Comparison of ENCODE assay signal across 8 cellular contexts in the genomic region with DNA sequence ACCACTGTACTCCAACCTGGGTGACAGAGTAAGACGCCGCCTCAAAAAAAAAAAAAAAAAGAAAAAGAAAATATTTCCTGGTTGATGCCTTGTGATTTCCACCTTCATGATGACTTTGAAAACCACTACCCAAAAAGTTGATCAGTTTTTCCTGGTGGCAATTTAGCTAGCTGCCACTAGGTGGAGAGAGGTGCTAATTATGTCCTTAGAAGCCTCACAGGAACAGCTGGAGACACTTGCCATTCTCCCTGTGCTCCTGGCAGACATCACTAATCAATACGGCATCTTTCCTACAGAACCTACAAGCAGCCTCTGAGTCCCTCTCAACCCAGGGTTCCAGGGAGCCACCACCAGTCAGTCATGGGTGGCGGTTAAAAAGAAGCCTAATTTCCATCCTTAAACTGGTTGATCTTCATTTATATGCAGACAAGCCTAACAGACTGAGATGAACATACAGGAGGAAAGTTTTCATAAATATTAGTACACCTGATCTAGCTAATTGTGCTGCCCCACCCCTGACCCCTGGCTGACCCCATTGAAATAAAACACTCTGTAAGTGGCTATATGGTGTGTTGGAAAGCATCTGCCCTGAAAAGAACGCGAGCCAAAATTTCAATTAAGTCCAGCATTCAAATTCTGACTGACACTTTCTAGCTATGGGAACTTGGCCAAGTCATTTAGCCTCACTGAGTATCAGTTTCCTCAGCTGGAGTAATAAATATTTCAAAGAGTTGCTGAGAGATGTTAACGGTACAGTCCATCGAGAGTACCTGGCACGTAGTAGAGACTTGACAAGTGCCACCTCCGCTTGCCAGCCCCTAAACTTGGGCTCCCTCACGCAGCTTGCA. TPM values are rescaled to one million over a fixed set of nuclear protein-coding genes. Genes with fewer than 3 reads are reported as not detected.
DNase-seq lines count a peak whose midpoint lies in the region; ATAC-seq, FAIRE-seq and TF ChIP-seq lines count a peak whose summit lies in the region.

No MANE protein-coding gene starts in this region.

- H3K4me1 ChIP-seq in left ventricle myocardium inferior (no peaks in the 10 kb centered on the region), uterus (no peaks in the 10 kb centered on the region), aorta (ENCODE audit: control insufficient read depth in 1 of 2, insufficient read depth in 2 of 2, low read length in 2 of 2) (peaks cover 0 to 2% of the 10 kb centered on the region in 2 donors)

- H3K9me3 ChIP-seq in left ventricle myocardium inferior (replicated peaks) = no peaks in the 10 kb centered on the region
- no peaks in the 10 kb centered on the region for H3K9me3 ChIP-seq in uterus
- no peaks in the 10 kb centered on the region for H3K9me3 ChIP-seq in aorta (ENCODE audit: control insufficient read depth, low read length)

- H3K4me3 ChIP-seq in left ventricle myocardium inferior = no peak overlapping the region
- H3K4me3 ChIP-seq in uterus = no peak overlapping the region
- H3K4me3 ChIP-seq in aorta (ENCODE audit: low read length in 2 of 2) = no peak overlapping the region

- no peak for TF ChIP-seq POLR2A in uterus (IDR thresholded peaks at IDR 0.05)

- WGBS in aorta, 2 donors = 88 to 89% methylated on average over 11 of the region's 11 CpGs

- DNase-seq in left ventricle myocardium inferior (no peak), left ventricle myocardium superior (no peak), NCI-H1092 (lab: John Stamatoyannopoulos, UW) (peak; percentile 93), T-helper 2 cell (peak in 4 of 5 experiments; percentile 8 to 61 (median 10)), midbrain (lab: John Stamatoyannopoulos, UW) (peak; percentile 2), uterus (no peak), aorta (no peak)

- ATAC-seq in left ventricle myocardium superior (no peak), aorta (ENCODE audit: low FRiP score) (no peak)

- FAIRE-seq in colon (lab: Jason Lieb, UNC) = peak; percentile 24

- TF ChIP-seq CTCF in left ventricle myocardium inferior (IDR thresholded peaks at IDR 0.05; ENCODE audit: borderline replicate concordance) (peak; percentile 68), uterus (IDR thresholded peaks at IDR 0.05) (peak; percentile 32 to 51 (median 38))

- no peaks in the 10 kb centered on the region for H3K36me3 ChIP-seq in left ventricle myocardium inferior
- no peaks in the 10 kb centered on the region for H3K36me3 ChIP-seq in uterus
- no peaks in the 10 kb centered on the region for H3K36me3 ChIP-seq in aorta (ENCODE audit: control insufficient read depth in 1 of 2, insufficient read depth in 2 of 2, low read length in 1 of 2)

- intact Hi-C loops in left ventricle myocardium inferior (cut with micrococcal nuclease) = no loop called here
- intact Hi-C loops in left ventricle myocardium superior (cut with micrococcal nuclease) = no loop called here
- intact Hi-C loops in uterus (cut with DNase I; ENCODE audit: low total_unique reads) = no loop called here
- intact Hi-C loops in aorta (cut with DNase I) = loop anchor here in 1 of 2 donors (5.0 kb wide), 1 partner anchor 132 kb away; no protein-coding TSS in a partner anchor

- peaks cover 36% of the 10 kb centered on the region for H3K27me3 ChIP-seq in left ventricle myocardium inferior (ENCODE audit: low read depth)
- no peaks in the 10 kb centered on the region for H3K27me3 ChIP-seq in uterus
- no peaks in the 10 kb centered on the region for H3K27me3 ChIP-seq in aorta (ENCODE audit: control insufficient read depth in 1 of 2, insufficient read depth in 2 of 2, low read length in 1 of 2)

- no peak overlapping the region for H3K27ac ChIP-seq in left ventricle myocardium inferior (replicated peaks)
- no peak overlapping the region for H3K27ac ChIP-seq in uterus
- H3K27ac ChIP-seq in aorta (ENCODE audit: low read depth in 1 of 2, low read length in 2 of 2) = no peak overlapping the region

RNA-seq across cellular contexts. Expression of a gene that starts 6.2 kb away (rescaled TPM):
- total RNA-seq in left ventricle myocardium inferior (4.8 TPM), left ventricle myocardium superior (8.1 TPM), uterus (10 to 100 TPM in 1 of 4 donors, 1 to 10 TPM in 3; 3.8 to 19.8 (median 7.4) TPM), aorta (10 to 100 TPM; 20.9 to 25.0 TPM)
- polyA plus RNA-seq in aorta = 10 to 100 TPM in 1 of 2 donors, 1 to 10 TPM in 1; 3.8 to 26.0 TPM

RNA-seq across cellular contexts. Expression of a gene that starts 37.8 kb away (rescaled TPM):
- total RNA-seq in left ventricle myocardium inferior (5.4 TPM), left ventricle myocardium superior (6.2 TPM), uterus (10 to 100 TPM in 2 of 4 donors, 1 to 10 TPM in 2; 2.1 to 22.8 (median 8.9) TPM), aorta (10 to 100 TPM; 16.7 to 19.1 TPM)
- 1 to 10 TPM; 2.6 to 4.8 TPM for polyA plus RNA-seq in aorta

Comparison
In these comparisons a context has a peak if more than half of its experiments do, and no peak if none do; other contexts are left out.
1. DNase-seq: peak in NCI-H1092 (single experiment), T-helper 2 cell (4 of 5) and midbrain (single experiment); none in left ventricle myocardium inferior (single experiment), left ventricle myocardium superior (single experiment), uterus (0 of 2) and aorta (0 of 2).